In genomic region chr7:102451371-102452054, GRCh38 we compare ENCODE assay signal across 11 cellular contexts. TPM values are rescaled to one million over a fixed set of nuclear protein-coding genes. Genes with fewer than 3 reads are reported as not detected.
DNase-seq lines count a peak whose midpoint lies in the region; ATAC-seq, FAIRE-seq and TF ChIP-seq lines count a peak whose summit lies in the region.
"Had no signal": no experiment of that assay in that cellular context is flagged by ENCODE, and none has a peak within 500 bp of the region (broad histone marks: within the 10 kb centered on the region; RNA-seq: fewer than 3 reads in every experiment).

No MANE protein-coding gene starts in this region.

- peak overlapping the region; percentile 31 for H3K4me3 ChIP-seq in BE2C (ENCODE audit: low read depth, low read length)
- peak overlapping the region in 1 of 3 experiments; percentile 38 for H3K4me3 ChIP-seq in keratinocyte (ENCODE audit: control insufficient read depth in 2 of 3, extremely low read depth in 1 of 3, insufficient read depth in 2 of 3, low read depth in 1 of 3, low read length in 3 of 3)
- H3K4me3 ChIP-seq: spleen had no signal

- H3K9me3 ChIP-seq in BE2C (no peaks in the 10 kb centered on the region), keratinocyte (ENCODE audit: control insufficient read depth, low read depth, low read length) (no peaks in the 10 kb centered on the region)
- H3K9me3 ChIP-seq: spleen had no signal

- H2AFZ ChIP-seq in keratinocyte (ENCODE audit: control insufficient read depth, low read length): peak overlapping the region; percentile 58

- FAIRE-seq in keratinocyte (lab: Jason Lieb, UNC) (no peak), GM19239 (lab: Jason Lieb, UNC) (no peak)

- TF ChIP-seq CTCF in BE2C (IDR thresholded peaks at IDR 0.05; ENCODE audit: low read depth, low read length): no peak; the same call in 1 of the 2 replicates
- TF ChIP-seq CTCF in keratinocyte (optimal IDR thresholded peaks at IDR 0.05 in 1 of 3, IDR thresholded peaks at IDR 0.05 in 1 of 3, conservative IDR thresholded peaks at IDR 0.05 in 1 of 3; ENCODE audit: extremely low read depth in 1 of 3, insufficient read depth in 2 of 3, low read length in 3 of 3): no peak

- peak; percentile 67 for DNase-seq in BE2C
- DNase-seq in NCI-H1105 (lab: John Stamatoyannopoulos, UW): peak; percentile 53
- peak; percentile 86 for DNase-seq in SK-N-DZ (ENCODE audit: low spot score)
- DNase-seq in keratinocyte (ENCODE audit: low read depth, low spot score): peak; percentile 81
- no peak for DNase-seq in activated CD4-positive, CD25-positive, alpha-beta regulatory T cell treated with anti-CD3 and anti-CD28 coated beads, Interleukin-2, amount 50 U/mL, for 72 hours
- no peak for DNase-seq in GM19239 (ENCODE audit: insufficient read length, low spot score)
- DNase-seq: activated effector memory CD4-positive, alpha-beta T cell treated with anti-CD3 and anti-CD28 coated beads, Interleukin-2, amount 50 U/mL, for 16 hours; head of caudate nucleus; spleen had no signal

- no peaks in the 10 kb centered on the region for H4K20me1 ChIP-seq in keratinocyte (ENCODE audit: control insufficient read depth, extremely low read depth, insufficient read depth, low read length)

- H3K9ac ChIP-seq in keratinocyte (ENCODE audit: control insufficient read depth, extremely low read depth, insufficient read depth, low read length): peak overlapping the region; percentile 71

- dilution Hi-C loops in keratinocyte (cut with MboI; ENCODE audit: extremely low pct_ligation_motif_present, low sequenced_read_pairs): no loop called here

- peak overlapping the region; percentile 70 for H3K27ac ChIP-seq in keratinocyte (ENCODE audit: control insufficient read depth, insufficient read depth, low read length)

- H3K36me3 ChIP-seq in BE2C: peaks cover 26% of the 10 kb centered on the region
- peaks cover 0 to 2% of the 10 kb centered on the region in 2 experiments for H3K36me3 ChIP-seq in keratinocyte (ENCODE audit: control insufficient read depth in 2 of 2, extremely low read depth in 1 of 2, insufficient read depth in 2 of 2, low read length in 2 of 2)

- H3K27me3 ChIP-seq in BE2C (no peaks in the 10 kb centered on the region), keratinocyte (ENCODE audit: control insufficient read depth, extremely low read depth, insufficient read depth, low read length) (no peaks in the 10 kb centered on the region)
- H3K27me3 ChIP-seq: spleen had no signal

- H3K4me1 ChIP-seq in BE2C: no peaks in the 10 kb centered on the region
- H3K4me1 ChIP-seq in keratinocyte (ENCODE audit: control insufficient read depth, extremely low read depth, insufficient read depth, low read length): peaks cover 10% of the 10 kb centered on the region

- no peak for ATAC-seq in HG02973 (IDR thresholded peaks at IDR 0.05; ENCODE audit: unreplicated experiment)
- no peak for ATAC-seq in GM21786 (IDR thresholded peaks at IDR 0.05; ENCODE audit: unreplicated experiment)

- H3K9me1 ChIP-seq in keratinocyte (ENCODE audit: control insufficient read depth, extremely low read depth, insufficient read depth, low read length): no peaks in the 10 kb centered on the region

- no peaks in the 10 kb centered on the region for H3K79me2 ChIP-seq in keratinocyte (ENCODE audit: control insufficient read depth, insufficient read depth, low read length)

- H3K4me2 ChIP-seq in keratinocyte (ENCODE audit: control insufficient read depth, extremely low read depth, insufficient read depth, low read depth, low read length): peak overlapping the region; percentile 46

RNA-seq across cellular contexts. Expression of gene ALKBH4, which starts 13.2 kb away (rescaled TPM):
- 41.7 TPM for polyA plus RNA-seq in BE2C (2012; ENCODE audit: insufficient read depth, insufficient read length, low read depth)
- polyA plus RNA-seq in SK-N-DZ (2014; cell fraction: cytosol; rRNA removed): 29.0 and 33.8 TPM in 2 replicates
- 5.2 and 8.3 TPM in 2 replicates for polyA plus RNA-seq in SK-N-DZ (2014; cell fraction: nucleus; rRNA removed)
- 3.1 to 5.5 TPM (median 3.7 TPM) in 3 replicates for polyA plus RNA-seq in keratinocyte
- 2.8 TPM for polyA plus RNA-seq in keratinocyte (2011; ENCODE audit: low read depth)
- 1.8 and 5.1 TPM in 2 replicates for polyA plus RNA-seq in keratinocyte (2011; cell fraction: cytosol; rRNA removed)
- 3.2 and 4.4 TPM in 2 replicates for polyA plus RNA-seq in keratinocyte (2011; cell fraction: nucleus; rRNA removed)
- polyA plus RNA-seq in keratinocyte (2012; ENCODE audit: low replicate concordance): 3.7 and 6.4 TPM in 2 replicates
- 0.96 to 2.8 TPM (median 1.3 TPM) in 3 replicates for polyA minus RNA-seq in keratinocyte
- polyA minus RNA-seq in keratinocyte (2011; cell fraction: cytosol; rRNA and poly(A)+ RNA removed): 5.2 TPM
- polyA minus RNA-seq in keratinocyte (2011; cell fraction: nucleus; rRNA and poly(A)+ RNA removed): 1.4 and 2.8 TPM in 2 replicates

RNA-seq across cellular contexts. Expression of gene LRWD1, which starts 13.3 kb away (rescaled TPM):
- polyA plus RNA-seq in BE2C (2012; ENCODE audit: insufficient read depth, insufficient read length, low read depth): 102 TPM
- polyA plus RNA-seq in SK-N-DZ (2014; cell fraction: cytosol; rRNA removed): 67.9 and 78.4 TPM in 2 replicates
- polyA plus RNA-seq in SK-N-DZ (2014; cell fraction: nucleus; rRNA removed): 91.6 and 102 TPM in 2 replicates
- 11.3 to 15.3 TPM (median 14.4 TPM) in 3 replicates for polyA plus RNA-seq in keratinocyte
- polyA plus RNA-seq in keratinocyte (2011; ENCODE audit: low read depth): 3.3 TPM
- polyA plus RNA-seq in keratinocyte (2011; cell fraction: cytosol; rRNA removed): 7.2 and 14.5 TPM in 2 replicates
- polyA plus RNA-seq in keratinocyte (2011; cell fraction: nucleus; rRNA removed): 14.4 and 19.5 TPM in 2 replicates
- polyA plus RNA-seq in keratinocyte (2012; ENCODE audit: low replicate concordance): 8.4 and 15.8 TPM in 2 replicates
- polyA minus RNA-seq in keratinocyte: 9.0 to 13.0 TPM (median 11.7 TPM) in 3 replicates
- polyA minus RNA-seq in keratinocyte (2011; cell fraction: cytosol; rRNA and poly(A)+ RNA removed): 27.8 TPM
- polyA minus RNA-seq in keratinocyte (2011; cell fraction: nucleus; rRNA and poly(A)+ RNA removed): 12.2 and 15.0 TPM in 2 replicates

RNA-seq across cellular contexts. Expression of gene ORAI2, which starts 18.1 kb away (rescaled TPM):
- polyA plus RNA-seq in BE2C (2012; ENCODE audit: insufficient read depth, insufficient read length, low read depth): 50.6 TPM
- polyA plus RNA-seq in SK-N-DZ (2014; cell fraction: cytosol; rRNA removed): 39.5 and 47.5 TPM in 2 replicates
- 5.3 and 6.4 TPM in 2 replicates for polyA plus RNA-seq in SK-N-DZ (2014; cell fraction: nucleus; rRNA removed)
- 2.0 to 4.3 TPM (median 4.1 TPM) in 3 replicates for polyA plus RNA-seq in keratinocyte
- polyA plus RNA-seq in keratinocyte (2011; ENCODE audit: low read depth): 0.29 TPM
- 2.7 and 7.3 TPM in 2 replicates for polyA plus RNA-seq in keratinocyte (2011; cell fraction: cytosol; rRNA removed)
- polyA plus RNA-seq in keratinocyte (2011; cell fraction: nucleus; rRNA removed): 3.5 and 6.1 TPM in 2 replicates
- 1.0 and 5.5 TPM in 2 replicates for polyA plus RNA-seq in keratinocyte (2012; ENCODE audit: low replicate concordance)
- 5.2 to 12.2 TPM (median 9.4 TPM) in 3 replicates for polyA minus RNA-seq in keratinocyte
- polyA minus RNA-seq in keratinocyte (2011; cell fraction: cytosol; rRNA and poly(A)+ RNA removed): 10.0 TPM
- 2.8 and 9.5 TPM in 2 replicates for polyA minus RNA-seq in keratinocyte (2011; cell fraction: nucleus; rRNA and poly(A)+ RNA removed)

RNA-seq across cellular contexts. Expression of gene POLR2J, which starts 27.2 kb away (rescaled TPM):
- 125 TPM for polyA plus RNA-seq in BE2C (2012; ENCODE audit: insufficient read depth, insufficient read length, low read depth)
- 25.8 and 35.4 TPM in 2 replicates for polyA plus RNA-seq in SK-N-DZ (2014; cell fraction: cytosol; rRNA removed)
- polyA plus RNA-seq in SK-N-DZ (2014; cell fraction: nucleus; rRNA removed): 26.2 and 33.6 TPM in 2 replicates
- 65.0 to 71.8 TPM (median 65.9 TPM) in 3 replicates for polyA plus RNA-seq in keratinocyte
- 10.9 TPM for polyA plus RNA-seq in keratinocyte (2011; ENCODE audit: low read depth)
- 35.1 and 53.4 TPM in 2 replicates for polyA plus RNA-seq in keratinocyte (2011; cell fraction: cytosol; rRNA removed)
- 13.7 and 14.4 TPM in 2 replicates for polyA plus RNA-seq in keratinocyte (2011; cell fraction: nucleus; rRNA removed)
- polyA plus RNA-seq in keratinocyte (2012; ENCODE audit: low replicate concordance): 68.8 and 71.3 TPM in 2 replicates
- 13.8 to 24.2 TPM (median 18.9 TPM) in 3 replicates for polyA minus RNA-seq in keratinocyte
- polyA minus RNA-seq in keratinocyte (2011; cell fraction: cytosol; rRNA and poly(A)+ RNA removed): 18.8 TPM
- polyA minus RNA-seq in keratinocyte (2011; cell fraction: nucleus; rRNA and poly(A)+ RNA removed): 10.2 and 17.0 TPM in 2 replicates

RNA-seq across cellular contexts. Expression of gene PRKRIP1, which starts 55.4 kb away (rescaled TPM):
- polyA plus RNA-seq in BE2C (2012; ENCODE audit: insufficient read depth, insufficient read length, low read depth): 70.4 TPM
- 27.2 and 37.1 TPM in 2 replicates for polyA plus RNA-seq in SK-N-DZ (2014; cell fraction: cytosol; rRNA removed)
- 77.9 and 91.7 TPM in 2 replicates for polyA plus RNA-seq in SK-N-DZ (2014; cell fraction: nucleus; rRNA removed)
- 12.5 to 16.1 TPM (median 12.9 TPM) in 3 replicates for polyA plus RNA-seq in keratinocyte
- 36.8 TPM for polyA plus RNA-seq in keratinocyte (2011; ENCODE audit: low read depth)
- 4.7 and 6.4 TPM in 2 replicates for polyA plus RNA-seq in keratinocyte (2011; cell fraction: cytosol; rRNA removed)
- 62.4 and 69.4 TPM in 2 replicates for polyA plus RNA-seq in keratinocyte (2011; cell fraction: nucleus; rRNA removed)
- 12.4 and 14.7 TPM in 2 replicates for polyA plus RNA-seq in keratinocyte (2012; ENCODE audit: low replicate concordance)
- polyA minus RNA-seq in keratinocyte: 2.5 to 3.5 TPM (median 2.7 TPM) in 3 replicates
- 6.1 TPM for polyA minus RNA-seq in keratinocyte (2011; cell fraction: cytosol; rRNA and poly(A)+ RNA removed)
- 8.3 and 8.8 TPM in 2 replicates for polyA minus RNA-seq in keratinocyte (2011; cell fraction: nucleus; rRNA and poly(A)+ RNA removed)

Comparison
In these comparisons a context has a peak if more than half of its experiments do, and no peak if none do; other contexts are left out.
1. DNase-seq: peak in BE2C (single experiment), NCI-H1105 (single experiment), SK-N-DZ (single experiment) and keratinocyte (single experiment); none in activated CD4-positive, CD25-positive, alpha-beta regulatory T cell treated with anti-CD3 and anti-CD28 coated beads, Interleukin-2, amount 50 U/mL, for 72 hours (single experiment) and GM19239 (single experiment).